In the genomic region with DNA sequence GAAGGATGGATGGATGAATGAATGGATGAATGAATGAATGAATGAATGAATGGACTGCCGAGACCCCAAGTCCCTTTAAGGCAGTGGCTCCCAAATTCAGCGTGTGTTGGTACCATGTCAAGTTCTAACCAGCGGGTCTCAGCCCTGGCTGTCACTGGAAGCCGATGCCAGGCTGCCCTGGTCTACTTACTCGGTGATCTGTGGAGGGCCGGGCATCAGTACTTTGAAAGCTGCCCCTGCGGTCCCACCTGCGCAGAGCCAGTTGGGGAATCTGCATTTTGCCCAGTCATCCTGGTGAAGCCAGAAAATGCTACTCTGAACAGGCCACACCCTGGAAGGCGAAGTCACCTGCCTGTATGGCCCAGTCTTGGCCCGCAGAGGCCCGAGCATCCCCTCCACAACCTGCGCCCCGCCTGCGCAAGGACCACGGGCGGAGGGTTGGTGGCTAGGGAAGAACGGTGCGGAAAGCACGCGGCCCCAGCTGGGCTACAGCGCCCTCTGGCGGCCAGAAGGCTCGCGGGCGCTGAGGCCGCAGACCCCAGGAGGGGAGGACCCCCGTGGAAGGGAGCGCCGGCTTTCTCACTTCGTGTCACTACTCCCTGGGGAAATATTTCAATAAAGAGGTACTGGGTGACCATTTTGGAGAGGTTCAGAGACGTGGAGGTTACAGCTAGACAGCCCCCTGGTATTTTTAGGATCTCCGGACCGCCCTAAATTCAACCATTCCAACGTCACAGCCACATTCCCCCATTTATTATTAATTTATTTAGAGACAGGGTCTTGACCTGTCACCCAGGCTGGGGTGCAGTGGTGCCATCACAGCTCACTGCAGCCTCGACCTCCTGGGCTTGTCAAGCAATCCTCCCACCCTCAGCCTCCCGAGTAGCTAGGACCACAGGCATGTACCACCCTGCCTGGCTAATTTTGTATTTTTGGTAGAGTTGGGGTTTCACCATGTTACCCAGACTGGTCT, we compare ENCODE assay signal across 1 cellular context.
TF ChIP-seq lines count a peak whose summit lies in the region.

No MANE protein-coding gene starts in this region.

TF ChIP-seq in K562, 482 proteins besides CTCF, POLR2A, EP300 and RAD21 (continued from another document and continues in another):
- TF ChIP-seq, protein P1, sequence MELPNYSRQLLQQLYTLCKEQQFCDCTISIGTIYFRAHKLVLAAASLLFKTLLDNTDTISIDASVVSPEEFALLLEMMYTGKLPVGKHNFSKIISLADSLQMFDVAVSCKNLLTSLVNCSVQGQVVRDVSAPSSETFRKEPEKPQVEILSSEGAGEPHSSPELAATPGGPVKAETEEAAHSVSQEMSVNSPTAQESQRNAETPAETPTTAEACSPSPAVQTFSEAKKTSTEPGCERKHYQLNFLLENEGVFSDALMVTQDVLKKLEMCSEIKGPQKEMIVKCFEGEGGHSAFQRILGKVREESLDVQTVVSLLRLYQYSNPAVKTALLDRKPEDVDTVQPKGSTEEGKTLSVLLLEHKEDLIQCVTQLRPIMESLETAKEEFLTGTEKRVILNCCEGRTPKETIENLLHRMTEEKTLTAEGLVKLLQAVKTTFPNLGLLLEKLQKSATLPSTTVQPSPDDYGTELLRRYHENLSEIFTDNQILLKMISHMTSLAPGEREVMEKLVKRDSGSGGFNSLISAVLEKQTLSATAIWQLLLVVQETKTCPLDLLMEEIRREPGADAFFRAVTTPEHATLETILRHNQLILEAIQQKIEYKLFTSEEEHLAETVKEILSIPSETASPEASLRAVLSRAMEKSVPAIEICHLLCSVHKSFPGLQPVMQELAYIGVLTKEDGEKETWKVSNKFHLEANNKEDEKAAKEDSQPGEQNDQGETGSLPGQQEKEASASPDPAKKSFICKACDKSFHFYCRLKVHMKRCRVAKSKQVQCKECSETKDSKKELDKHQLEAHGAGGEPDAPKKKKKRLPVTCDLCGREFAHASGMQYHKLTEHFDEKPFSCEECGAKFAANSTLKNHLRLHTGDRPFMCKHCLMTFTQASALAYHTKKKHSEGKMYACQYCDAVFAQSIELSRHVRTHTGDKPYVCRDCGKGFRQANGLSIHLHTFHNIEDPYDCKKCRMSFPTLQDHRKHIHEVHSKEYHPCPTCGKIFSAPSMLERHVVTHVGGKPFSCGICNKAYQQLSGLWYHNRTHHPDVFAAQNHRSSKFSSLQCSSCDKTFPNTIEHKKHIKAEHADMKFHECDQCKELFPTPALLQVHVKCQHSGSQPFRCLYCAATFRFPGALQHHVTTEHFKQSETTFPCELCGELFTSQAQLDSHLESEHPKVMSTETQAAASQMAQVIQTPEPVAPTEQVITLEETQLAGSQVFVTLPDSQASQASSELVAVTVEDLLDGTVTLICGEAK (IDR thresholded peaks at IDR 0.05): no peak
- TF ChIP-seq, protein P1 (CRISPR knock-in tag; IDR thresholded peaks at IDR 0.05): no peak
- TF ChIP-seq ZNF586 (CRISPR knock-in tag; conservative IDR thresholded peaks at IDR 0.05): no peak
- TF ChIP-seq, protein P2, sequence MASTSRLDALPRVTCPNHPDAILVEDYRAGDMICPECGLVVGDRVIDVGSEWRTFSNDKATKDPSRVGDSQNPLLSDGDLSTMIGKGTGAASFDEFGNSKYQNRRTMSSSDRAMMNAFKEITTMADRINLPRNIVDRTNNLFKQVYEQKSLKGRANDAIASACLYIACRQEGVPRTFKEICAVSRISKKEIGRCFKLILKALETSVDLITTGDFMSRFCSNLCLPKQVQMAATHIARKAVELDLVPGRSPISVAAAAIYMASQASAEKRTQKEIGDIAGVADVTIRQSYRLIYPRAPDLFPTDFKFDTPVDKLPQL (IDR thresholded peaks at IDR 0.05; ENCODE audit: extremely low read depth, insufficient read length): no peak
- no peak for TF ChIP-seq THRAP3 (IDR thresholded peaks at IDR 0.05; ENCODE audit: borderline replicate concordance)
- 0 out of 2 replicates have a peak, but pooled peaks have one; percentile 55 for TF ChIP-seq LCOR (CRISPR knock-in tag; IDR thresholded peaks at IDR 0.05)
- TF ChIP-seq TSC22D4 (tag; IDR thresholded peaks at IDR 0.05): no peak
- TF ChIP-seq CXXC5 (CRISPR knock-in tag; IDR thresholded peaks at IDR 0.05): peak; percentile 65; the same call in 1 of the 2 replicates
- TF ChIP-seq ZSCAN32 (CRISPR knock-in tag; IDR thresholded peaks at IDR 0.05): no peak
- no peak for TF ChIP-seq HNRNPH1 (optimal IDR thresholded peaks at IDR 0.05; ENCODE audit: low read depth, low read length)
- no peak for TF ChIP-seq POLR2AphosphoS5 (IDR thresholded peaks at IDR 0.05; ENCODE audit: control insufficient read depth, insufficient read depth, low read depth, low read length)
- TF ChIP-seq ETS1 (conservative IDR thresholded peaks at IDR 0.05; ENCODE audit: control insufficient read depth, low read depth, low read length): no peak
- TF ChIP-seq NUFIP1 (IDR thresholded peaks at IDR 0.05; ENCODE audit: partially characterized antibody): no peak
- TF ChIP-seq, protein P3, sequence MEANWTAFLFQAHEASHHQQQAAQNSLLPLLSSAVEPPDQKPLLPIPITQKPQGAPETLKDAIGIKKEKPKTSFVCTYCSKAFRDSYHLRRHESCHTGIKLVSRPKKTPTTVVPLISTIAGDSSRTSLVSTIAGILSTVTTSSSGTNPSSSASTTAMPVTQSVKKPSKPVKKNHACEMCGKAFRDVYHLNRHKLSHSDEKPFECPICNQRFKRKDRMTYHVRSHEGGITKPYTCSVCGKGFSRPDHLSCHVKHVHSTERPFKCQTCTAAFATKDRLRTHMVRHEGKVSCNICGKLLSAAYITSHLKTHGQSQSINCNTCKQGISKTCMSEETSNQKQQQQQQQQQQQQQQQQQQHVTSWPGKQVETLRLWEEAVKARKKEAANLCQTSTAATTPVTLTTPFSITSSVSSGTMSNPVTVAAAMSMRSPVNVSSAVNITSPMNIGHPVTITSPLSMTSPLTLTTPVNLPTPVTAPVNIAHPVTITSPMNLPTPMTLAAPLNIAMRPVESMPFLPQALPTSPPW (CRISPR knock-in tag; IDR thresholded peaks at IDR 0.05): no peak
- no peak for TF ChIP-seq JUN (IDR thresholded peaks at IDR 0.05; ENCODE audit: borderline replicate concordance, low read depth, low read length)
- no peak for TF ChIP-seq JUN (CRISPR knock-in tag; IDR thresholded peaks at IDR 0.05; ENCODE audit: borderline replicate concordance)
- peak; percentile 87 for TF ChIP-seq HNRNPLL (IDR thresholded peaks at IDR 0.05; ENCODE audit: low read depth, low read length, poor library complexity, severe bottlenecking)
- no peak for TF ChIP-seq RUNX1 (IDR thresholded peaks at IDR 0.05; ENCODE audit: low read depth)
- TF ChIP-seq ZBED1 (IDR thresholded peaks at IDR 0.05): no peak
- TF ChIP-seq, protein P4, sequence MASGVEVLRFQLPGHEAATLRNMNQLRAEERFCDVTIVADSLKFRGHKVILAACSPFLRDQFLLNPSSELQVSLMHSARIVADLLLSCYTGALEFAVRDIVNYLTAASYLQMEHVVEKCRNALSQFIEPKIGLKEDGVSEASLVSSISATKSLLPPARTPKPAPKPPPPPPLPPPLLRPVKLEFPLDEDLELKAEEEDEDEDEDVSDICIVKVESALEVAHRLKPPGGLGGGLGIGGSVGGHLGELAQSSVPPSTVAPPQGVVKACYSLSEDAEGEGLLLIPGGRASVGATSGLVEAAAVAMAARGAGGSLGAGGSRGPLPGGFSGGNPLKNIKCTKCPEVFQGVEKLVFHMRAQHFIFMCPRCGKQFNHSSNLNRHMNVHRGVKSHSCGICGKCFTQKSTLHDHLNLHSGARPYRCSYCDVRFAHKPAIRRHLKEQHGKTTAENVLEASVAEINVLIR (CRISPR knock-in tag; IDR thresholded peaks at IDR 0.05): no peak
- TF ChIP-seq ZNF23 (CRISPR knock-in tag; IDR thresholded peaks at IDR 0.05): no peak
- no peak for TF ChIP-seq ZNF518B (CRISPR knock-in tag; IDR thresholded peaks at IDR 0.05)
- peak; percentile 71; the same call in 1 of the 2 replicates for TF ChIP-seq CTBP1 (IDR thresholded peaks at IDR 0.05; ENCODE audit: borderline replicate concordance)
- TF ChIP-seq SMAD2 (IDR thresholded peaks at IDR 0.05; ENCODE audit: low read depth, low read length): no peak
- TF ChIP-seq ARHGAP35 (IDR thresholded peaks at IDR 0.05; ENCODE audit: partially characterized antibody): no peak
- no peak for TF ChIP-seq MYNN (IDR thresholded peaks at IDR 0.05)
- TF ChIP-seq MYNN (CRISPR knock-in tag; IDR thresholded peaks at IDR 0.05): no peak
- no peak for TF ChIP-seq ZNF583 (CRISPR knock-in tag; IDR thresholded peaks at IDR 0.05)
- TF ChIP-seq, protein P5, sequence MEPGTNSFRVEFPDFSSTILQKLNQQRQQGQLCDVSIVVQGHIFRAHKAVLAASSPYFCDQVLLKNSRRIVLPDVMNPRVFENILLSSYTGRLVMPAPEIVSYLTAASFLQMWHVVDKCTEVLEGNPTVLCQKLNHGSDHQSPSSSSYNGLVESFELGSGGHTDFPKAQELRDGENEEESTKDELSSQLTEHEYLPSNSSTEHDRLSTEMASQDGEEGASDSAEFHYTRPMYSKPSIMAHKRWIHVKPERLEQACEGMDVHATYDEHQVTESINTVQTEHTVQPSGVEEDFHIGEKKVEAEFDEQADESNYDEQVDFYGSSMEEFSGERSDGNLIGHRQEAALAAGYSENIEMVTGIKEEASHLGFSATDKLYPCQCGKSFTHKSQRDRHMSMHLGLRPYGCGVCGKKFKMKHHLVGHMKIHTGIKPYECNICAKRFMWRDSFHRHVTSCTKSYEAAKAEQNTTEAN (CRISPR knock-in tag; IDR thresholded peaks at IDR 0.05): no peak
- TF ChIP-seq STAT5A (IDR thresholded peaks at IDR 0.05; ENCODE audit: borderline replicate concordance, low read length): no peak
- no peak for TF ChIP-seq HSF4 (CRISPR knock-in tag; IDR thresholded peaks at IDR 0.05; ENCODE audit: borderline replicate concordance)
- TF ChIP-seq, protein P6, sequence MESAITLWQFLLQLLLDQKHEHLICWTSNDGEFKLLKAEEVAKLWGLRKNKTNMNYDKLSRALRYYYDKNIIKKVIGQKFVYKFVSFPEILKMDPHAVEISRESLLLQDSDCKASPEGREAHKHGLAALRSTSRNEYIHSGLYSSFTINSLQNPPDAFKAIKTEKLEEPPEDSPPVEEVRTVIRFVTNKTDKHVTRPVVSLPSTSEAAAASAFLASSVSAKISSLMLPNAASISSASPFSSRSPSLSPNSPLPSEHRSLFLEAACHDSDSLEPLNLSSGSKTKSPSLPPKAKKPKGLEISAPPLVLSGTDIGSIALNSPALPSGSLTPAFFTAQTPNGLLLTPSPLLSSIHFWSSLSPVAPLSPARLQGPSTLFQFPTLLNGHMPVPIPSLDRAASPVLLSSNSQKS (CRISPR knock-in tag; IDR thresholded peaks at IDR 0.05): no peak
- TF ChIP-seq, protein P7, sequence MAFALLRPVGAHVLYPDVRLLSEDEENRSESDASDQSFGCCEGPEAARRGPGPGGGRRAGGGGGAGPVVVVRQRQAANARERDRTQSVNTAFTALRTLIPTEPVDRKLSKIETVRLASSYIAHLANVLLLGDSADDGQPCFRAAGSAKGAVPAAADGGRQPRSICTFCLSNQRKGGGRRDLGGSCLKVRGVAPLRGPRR (CRISPR knock-in tag; IDR thresholded peaks at IDR 0.05): no peak
